Comparison of ENCODE assay signal across 10 cellular contexts in genomic region chr6:34672657-34673043, GRCh38. TPM values are rescaled to one million over a fixed set of nuclear protein-coding genes. Genes with fewer than 3 reads are reported as not detected.
DNase-seq lines count a peak whose midpoint lies in the region; ATAC-seq and TF ChIP-seq lines count a peak whose summit lies in the region.
"Had no signal": no experiment of that assay in that cellular context is flagged by ENCODE, and none has a peak within 500 bp of the region (broad histone marks: within the 10 kb centered on the region; RNA-seq: fewer than 3 reads in every experiment).

No MANE protein-coding gene starts in this region.

- H3K79me2 ChIP-seq in neural progenitor cell (ENCODE audit: low read depth), result peaks cover 87% of the 10 kb centered on the region

- no peak for TF ChIP-seq CTCF in Panc1 (IDR thresholded peaks at IDR 0.05)
- no peak for TF ChIP-seq CTCF in brain microvascular endothelial cell (IDR thresholded peaks at IDR 0.05; ENCODE audit: low read depth, low read length, missing control alignments)
- no peak for TF ChIP-seq CTCF in neural progenitor cell (IDR thresholded peaks at IDR 0.05)

- H3K9me3 ChIP-seq in Panc1 (ENCODE audit: control insufficient read depth, insufficient read depth, low read depth, low read length), result no peaks in the 10 kb centered on the region
- no peaks in the 10 kb centered on the region for H3K9me3 ChIP-seq in subcutaneous abdominal adipose tissue (ENCODE audit: control insufficient read depth in 5 of 5, low read length in 5 of 5)
- H3K9me3 ChIP-seq in neural progenitor cell (ENCODE audit: low read depth), result no peaks in the 10 kb centered on the region

- H3K36me3 Mint-ChIP-seq in activated T-cell treated with anti-CD3 and anti-CD28 coated beads, Interleukin-2, amount 50 U/mL, for 72 hours (ENCODE audit: insufficient read depth in 2 of 2), result peaks cover 2 to 3% of the 10 kb centered on the region in 2 donors
- H3K36me3 Mint-ChIP-seq in neural progenitor cell, result peaks cover 8% of the 10 kb centered on the region

- peaks cover 3% of the 10 kb centered on the region; the same call in 1 of the 2 replicates for H3K4me1 ChIP-seq in Panc1 (ENCODE audit: control insufficient read depth, insufficient read depth, low read length)
- peaks cover 3 to 47% (median 32%) of the 10 kb centered on the region in 5 donors for H3K4me1 ChIP-seq in subcutaneous abdominal adipose tissue (ENCODE audit: control insufficient read depth in 5 of 5, insufficient read depth in 5 of 5, low read length in 5 of 5)
- no peaks in the 10 kb centered on the region for H3K4me1 ChIP-seq in neural progenitor cell

- H4K20me1 ChIP-seq in neural progenitor cell (ENCODE audit: low read depth), result peaks cover 36% of the 10 kb centered on the region

- H3K27ac ChIP-seq in Panc1 (ENCODE audit: low read length) (peak overlapping the region; percentile 12; the same call in 1 of the 2 replicates), epithelial cell of prostate (peak overlapping the region; percentile 79), subcutaneous abdominal adipose tissue (ENCODE audit: low read depth, low read length) (peak overlapping the region; percentile 81), brain microvascular endothelial cell (no peak overlapping the region), neural progenitor cell (no peak overlapping the region)

- DNase-seq in activated T-cell treated with anti-CD3 and anti-CD28 coated beads, Interleukin-2, amount 50 U/mL, for 72 hours, result no peak
- DNase-seq in activated T-cell treated with anti-CD3 and anti-CD28 coated beads for 4 hours (no peak), Panc1 (ENCODE audit: low read depth, low spot score) (no peak), epithelial cell of prostate (ENCODE audit: low read depth, low spot score) (no peak), brain microvascular endothelial cell (no peak), neural progenitor cell (ENCODE audit: low spot score) (no peak)
- no peak for DNase-seq in activated effector memory CD4-positive, alpha-beta T cell treated with anti-CD3 and anti-CD28 coated beads, Interleukin-2, amount 50 U/mL, for 16 hours
- DNase-seq: caudate nucleus, NCI-H2029 treated with DMSO at 0.1 percent for 48 hours had no signal

- CTCF ChIA-PET in Panc1 (lab: Charles Lee), result no interaction called here

- H3K4me2 ChIP-seq in neural progenitor cell, result no peak overlapping the region

- H3F3A ChIP-seq in neural progenitor cell (ENCODE audit: low read depth), result peaks cover 7% of the 10 kb centered on the region

- H3K9ac ChIP-seq in subcutaneous abdominal adipose tissue (ENCODE audit: low read length in 5 of 5), result peak overlapping the region in 2 of 5 donors; percentile 28 to 46
- no peak overlapping the region for H3K9ac ChIP-seq in neural progenitor cell

- no peak overlapping the region for H3K4me3 ChIP-seq in Panc1 (ENCODE audit: low read depth in 2 of 2, low read length in 2 of 2)
- no peak overlapping the region for H3K4me3 ChIP-seq in subcutaneous abdominal adipose tissue (ENCODE audit: low read depth in 1 of 5, low read length in 5 of 5)
- no peak overlapping the region for H3K4me3 ChIP-seq in brain microvascular endothelial cell (ENCODE audit: low read depth, low read length)
- H3K4me3 ChIP-seq in neural progenitor cell, result no peak overlapping the region

- in situ Hi-C loops in Panc1 (cut with HindIII; ENCODE audit: low pct_unique_long_range_greater_than_20kb, low sequenced_read_pairs), result no loop called here
- in situ Hi-C loops in brain microvascular endothelial cell (cut with HindIII; ENCODE audit: low pct_ligation_motif_present, low sequenced_read_pairs), result no loop called here

- H3K9me3 Mint-ChIP-seq in activated T-cell treated with anti-CD3 and anti-CD28 coated beads, Interleukin-2, amount 50 U/mL, for 72 hours, result no peaks in the 10 kb centered on the region
- H3K9me3 Mint-ChIP-seq in neural progenitor cell, result no peaks in the 10 kb centered on the region

- H3K27me3 ChIP-seq in Panc1 (ENCODE audit: control insufficient read depth, insufficient read depth, low read length) (no peaks in the 10 kb centered on the region), subcutaneous abdominal adipose tissue (ENCODE audit: control insufficient read depth in 5 of 5, insufficient read depth in 4 of 5, low read length in 5 of 5) (no peaks in the 10 kb centered on the region), brain microvascular endothelial cell (replicated peaks) (no peaks in the 10 kb centered on the region), neural progenitor cell (no peaks in the 10 kb centered on the region)

- no peaks in the 10 kb centered on the region for H3K27me3 Mint-ChIP-seq in activated T-cell treated with anti-CD3 and anti-CD28 coated beads, Interleukin-2, amount 50 U/mL, for 72 hours (ENCODE audit: low read depth)
- no peaks in the 10 kb centered on the region for H3K27me3 Mint-ChIP-seq in neural progenitor cell (ENCODE audit: insufficient read depth, low read depth)

- peaks cover 73% of the 10 kb centered on the region for H3K4me1 Mint-ChIP-seq in activated T-cell treated with anti-CD3 and anti-CD28 coated beads, Interleukin-2, amount 50 U/mL, for 72 hours (ENCODE audit: low read depth)
- peaks cover 5% of the 10 kb centered on the region for H3K4me1 Mint-ChIP-seq in neural progenitor cell

- no peak overlapping the region for H2AFZ ChIP-seq in neural progenitor cell (replicated peaks)

- peak overlapping the region; percentile 78 to 83 for H3K4me3 Mint-ChIP-seq in activated T-cell treated with anti-CD3 and anti-CD28 coated beads, Interleukin-2, amount 50 U/mL, for 72 hours
- H3K4me3 Mint-ChIP-seq in neural progenitor cell, result no peak overlapping the region

- H3K36me3 ChIP-seq in Panc1 (ENCODE audit: control insufficient read depth, insufficient read depth, low read length) (no peaks in the 10 kb centered on the region), subcutaneous abdominal adipose tissue (ENCODE audit: control insufficient read depth in 5 of 5, insufficient read depth in 5 of 5, low read length in 5 of 5) (no peaks in the 10 kb centered on the region), brain microvascular endothelial cell (replicated peaks) (no peaks in the 10 kb centered on the region), neural progenitor cell (no peaks in the 10 kb centered on the region)

- POLR2A ChIA-PET in Panc1 (lab: Charles Lee), result interaction anchor here (0.7 kb wide), 1 partner anchor 207 kb away, joined by 3 read pairs; the partner anchor contains the start of gene PACSIN1

- intact Hi-C loops in Panc1 (cut with micrococcal nuclease; ENCODE audit: unreplicated experiment), result no loop called here

- BruUV-seq in Panc1 (replicated peaks; lab: Mats Ljungman, UMichigan), result no TSS peak

- ATAC-seq in activated T-cell treated with anti-CD3 and anti-CD28 coated beads, Interleukin-2, amount 50 U/mL, for 72 hours (replicated peaks in 1 of 2), result no peak
- no peak for ATAC-seq in Panc1

- peak overlapping the region; percentile 90 for H3K27ac Mint-ChIP-seq in activated T-cell treated with anti-CD3 and anti-CD28 coated beads, Interleukin-2, amount 50 U/mL, for 72 hours
- no peak overlapping the region for H3K27ac Mint-ChIP-seq in neural progenitor cell

RNA-seq across cellular contexts. Expression of gene ILRUN, which starts 23.9 kb away (rescaled TPM):
- total RNA-seq in activated T-cell treated with anti-CD3 and anti-CD28 coated beads, Interleukin-2, amount 50 U/mL, for 72 hours, result 10 to 100 TPM; 68.8 to 78.8 TPM
- total RNA-seq in Panc1 (2021; ENCODE audit: unreplicated experiment) (62.8 TPM), neural progenitor cell (ENCODE audit: low replicate concordance) (33.2 and 41.8 TPM in 2 replicates)
- polyA plus RNA-seq in Panc1 (2012; ENCODE audit: insufficient read length), result 40.5 TPM

Comparison
In these comparisons a context has a peak if more than half of its experiments do, and no peak if none do; other contexts are left out.
1. H3K27ac ChIP-seq: peak in Panc1 (single experiment), epithelial cell of prostate (single experiment) and subcutaneous abdominal adipose tissue (single experiment); none in brain microvascular endothelial cell (single experiment) and neural progenitor cell (single experiment).